21 cellular contexts compared by ENCODE assay signal in genomic region chr9:91541744-91542143, GRCh38.
"Had no signal": no experiment of that assay in that cellular context is flagged by ENCODE, and none has a peak within 500 bp of the region (broad histone marks: within the 10 kb centered on the region; RNA-seq: fewer than 3 reads in every experiment).

No MANE protein-coding gene starts in this region.

- H3K36me3 ChIP-seq: gastrocnemius medialis, heart left ventricle, prostate gland, stomach, vagina had no signal

- H3K36me3 Mint-ChIP-seq: activated naive CD8-positive, alpha-beta T cell treated with anti-CD3 and anti-CD28 coated beads for 36 hours; brain; WTC11 had no signal

- DNase-seq: activated CD4-positive, alpha-beta T cell treated with anti-CD3 and anti-CD28 coated beads for 36 hours; activated CD4-positive, alpha-beta T cell treated with anti-CD3 and anti-CD28 coated beads, Interleukin-2, amount 50 U/mL, for 48 hours; activated naive CD8-positive, alpha-beta T cell treated with anti-CD3 and anti-CD28 coated beads for 36 hours; amniotic stem cell; cerebellar nuclear complex; dermis blood vessel endothelial cell; effector memory CD8-positive, alpha-beta T cell; gastrocnemius medialis; heart left ventricle; kidney; left ventricle myocardium superior; occipital lobe; right cardiac atrium; stomach; T-helper 2 cell; trophoblast cell had no signal

- H3K4me1 ChIP-seq: gastrocnemius medialis, prostate gland, stomach, vagina had no signal

- H3K9me3 Mint-ChIP-seq: activated naive CD8-positive, alpha-beta T cell treated with anti-CD3 and anti-CD28 coated beads for 36 hours; activated T-helper 1 cell treated with anti-CD3 and anti-CD28 coated beads, Interleukin-12 subunit alpha, Interleukin-12 subunit beta, Interleukin-2, Interleukin-4 antibody, amounts not matched to agents 30 ng/mL and 10 ng/mL and 1 ng/mL, durations not matched to agents 14 hours and 24 hours and 36 hours; effector memory CD8-positive, alpha-beta T cell; WTC11 had no signal

- H3K4me1 Mint-ChIP-seq: brain had no signal

- H3K4me3 ChIP-seq: gastrocnemius medialis, heart left ventricle, prostate gland, stomach, vagina had no signal

- H3K27ac ChIP-seq: gastrocnemius medialis, heart left ventricle, prostate gland, stomach, vagina had no signal

- H3K9me3 ChIP-seq: gastrocnemius medialis, prostate gland, stomach, vagina had no signal

- H3K27me3 ChIP-seq: gastrocnemius medialis, heart left ventricle, stomach, vagina had no signal

- H3K4me3 Mint-ChIP-seq: activated CD4-positive, alpha-beta T cell treated with anti-CD3 and anti-CD28 coated beads for 36 hours; activated naive CD8-positive, alpha-beta T cell treated with anti-CD3 and anti-CD28 coated beads for 36 hours; activated T-helper 1 cell treated with anti-CD3 and anti-CD28 coated beads, Interleukin-12 subunit alpha, Interleukin-12 subunit beta, Interleukin-2, Interleukin-4 antibody, amounts not matched to agents 30 ng/mL and 10 ng/mL and 1 ng/mL, durations not matched to agents 14 hours and 24 hours and 36 hours; brain; effector memory CD8-positive, alpha-beta T cell; WTC11 had no signal

- H3K27ac Mint-ChIP-seq: activated CD4-positive, alpha-beta T cell treated with anti-CD3 and anti-CD28 coated beads for 36 hours; activated naive CD8-positive, alpha-beta T cell treated with anti-CD3 and anti-CD28 coated beads for 36 hours; activated T-helper 1 cell treated with anti-CD3 and anti-CD28 coated beads, Interleukin-12 subunit alpha, Interleukin-12 subunit beta, Interleukin-2, Interleukin-4 antibody, amounts not matched to agents 30 ng/mL and 10 ng/mL and 1 ng/mL, durations not matched to agents 14 hours and 24 hours and 36 hours; brain; effector memory CD8-positive, alpha-beta T cell; WTC11 had no signal

- FAIRE-seq: kidney had no signal
